ENCODE assay signal across 9 cellular contexts in genomic region chr1:85240174-85240601, GRCh38. TPM values are rescaled to one million over a fixed set of nuclear protein-coding genes. Genes with fewer than 3 reads are reported as not detected.
DNase-seq lines count a peak whose midpoint lies in the region; ATAC-seq and TF ChIP-seq lines count a peak whose summit lies in the region.
"Had no signal": no experiment of that assay in that cellular context is flagged by ENCODE, and none has a peak within 500 bp of the region (broad histone marks: within the 10 kb centered on the region; RNA-seq: fewer than 3 reads in every experiment).

No MANE protein-coding gene starts in this region.

- peaks cover 3% of the 10 kb centered on the region for H3K27me3 ChIP-seq in CD4-positive, CD25-positive, alpha-beta regulatory T cell (ENCODE audit: control insufficient read depth, insufficient read depth, low read length)

- peaks cover 0 to 2% (median 0%) of the 10 kb centered on the region in 7 donors for H3K9me3 Mint-ChIP-seq in CD4-positive, CD25-positive, alpha-beta regulatory T cell

- peak overlapping the region in 1 of 3 donors; percentile 17 for H3K27ac Mint-ChIP-seq in CD4-positive, CD25-positive, alpha-beta regulatory T cell

- peak overlapping the region; percentile 13 for H3K4me3 ChIP-seq in CD4-positive, CD25-positive, alpha-beta regulatory T cell (ENCODE audit: low read depth, low read length)
- H3K4me3 ChIP-seq in OCI-LY7 (ENCODE audit: low read depth, low read length, poor library complexity, severe bottlenecking): no peak overlapping the region

- peak overlapping the region in 1 of 4 donors; percentile 48 for H3K4me3 Mint-ChIP-seq in CD4-positive, CD25-positive, alpha-beta regulatory T cell

- peak in 1 of 2 donors; percentile 66 for ATAC-seq in CD4-positive, CD25-positive, alpha-beta regulatory T cell (ENCODE audit: low read depth in 2 of 2)
- ATAC-seq in GM19351 (IDR thresholded peaks at IDR 0.05; ENCODE audit: unreplicated experiment) (peak; percentile 79), GM21447 (IDR thresholded peaks at IDR 0.05; ENCODE audit: unreplicated experiment) (no peak), HG02938 (IDR thresholded peaks at IDR 0.05; ENCODE audit: unreplicated experiment) (no peak)

- BruUV-seq in OCI-LY7 (replicated peaks; lab: Mats Ljungman, UMichigan): no TSS peak

- no peak for DNase-seq in CD4-positive, CD25-positive, alpha-beta regulatory T cell
- DNase-seq in OCI-LY7 (ENCODE audit: low spot score) (peak; percentile 9), germinal center (ENCODE audit: low spot score) (peak; percentile 9), pons (ENCODE audit: low spot score) (no peak), SIG-M5 treated with dmso at 0.1 percent for 504 hours (lab: John Stamatoyannopoulos, UW; ENCODE audit: unreplicated experiment) (no peak)

- intact Hi-C loops in OCI-LY7 (cut with micrococcal nuclease; ENCODE audit: unreplicated experiment): no loop called here

- peaks cover 18% of the 10 kb centered on the region for H3K27me3 Mint-ChIP-seq in CD4-positive, CD25-positive, alpha-beta regulatory T cell

- TF ChIP-seq CTCF in OCI-LY7 (conservative IDR thresholded peaks at IDR 0.05; ENCODE audit: low read length): peak; percentile 51

- CTCF ChIA-PET in OCI-LY7 (lab: Charles Lee; ENCODE audit: unreplicated experiment): interaction anchor here (1.2 kb wide), 1 partner anchor 20 kb away, joined by 3 read pairs; the partner anchor contains the start of gene C1orf52

- no peaks in the 10 kb centered on the region for H3K4me1 ChIP-seq in CD4-positive, CD25-positive, alpha-beta regulatory T cell (ENCODE audit: control insufficient read depth, insufficient read depth, low read length, poor library complexity, severe bottlenecking)
- H3K4me1 ChIP-seq in OCI-LY7 (ENCODE audit: insufficient read depth, low read length, poor library complexity, severe bottlenecking): no peaks in the 10 kb centered on the region

- no peak overlapping the region for H3K27ac ChIP-seq in CD4-positive, CD25-positive, alpha-beta regulatory T cell (ENCODE audit: insufficient read depth, low read length, poor library complexity, severe bottlenecking)
- H3K27ac ChIP-seq in OCI-LY7 (ENCODE audit: low read depth, low read length, poor library complexity, severe bottlenecking): no peak overlapping the region
- H3K27ac ChIP-seq: HL-60 had no signal

- H3K79me2 ChIP-seq in OCI-LY7 (ENCODE audit: insufficient read depth, low read depth, low read length): no peaks in the 10 kb centered on the region

- H3K9me3 ChIP-seq in CD4-positive, CD25-positive, alpha-beta regulatory T cell (ENCODE audit: control insufficient read depth in 2 of 2, low read length in 2 of 2): no peaks in the 10 kb centered on the region
- H3K9me3 ChIP-seq in OCI-LY7 (ENCODE audit: low read length): no peaks in the 10 kb centered on the region

- POLR2A ChIA-PET in OCI-LY7 (lab: Charles Lee): interaction anchor here (1.1 kb wide), 1 partner anchor 312 kb away, joined by 3 read pairs; no protein-coding TSS in a partner anchor

- no peaks in the 10 kb centered on the region for H3K36me3 Mint-ChIP-seq in CD4-positive, CD25-positive, alpha-beta regulatory T cell

- H3K36me3 ChIP-seq in CD4-positive, CD25-positive, alpha-beta regulatory T cell (ENCODE audit: control insufficient read depth, insufficient read depth, low read length): no peaks in the 10 kb centered on the region
- no peaks in the 10 kb centered on the region for H3K36me3 ChIP-seq in OCI-LY7 (ENCODE audit: insufficient read depth, low read length)

- no peaks in the 10 kb centered on the region for H4K20me1 ChIP-seq in OCI-LY7 (ENCODE audit: insufficient read depth, low read length)

- H3K4me2 ChIP-seq in OCI-LY7 (ENCODE audit: low read length): no peak overlapping the region

- H2AFZ ChIP-seq in OCI-LY7 (ENCODE audit: low read length): peak overlapping the region; percentile 55; the same call in 1 of the 2 replicates

- H3K4me1 Mint-ChIP-seq in CD4-positive, CD25-positive, alpha-beta regulatory T cell: peaks cover 0 to 21% (median 9%) of the 10 kb centered on the region in 4 donors

- no peaks in the 10 kb centered on the region for H3K9me2 ChIP-seq in OCI-LY7 (ENCODE audit: insufficient read depth, low read length)

RNA-seq across cellular contexts. Expression of gene C1orf52, which starts 19.3 kb away (rescaled TPM):
- total RNA-seq in CD4-positive, CD25-positive, alpha-beta regulatory T cell: 55.6 TPM
- polyA plus RNA-seq in CD4-positive, CD25-positive, alpha-beta regulatory T cell: 10 to 100 TPM; 19.7 to 32.6 (median 27.5) TPM
- 35.6 and 55.3 TPM in 2 replicates for total RNA-seq in OCI-LY7 (2014; rRNA removed; shearing (Covaris generic))
- 33.0 and 37.4 TPM in 2 replicates for total RNA-seq in OCI-LY7 (2022)

RNA-seq across cellular contexts. Expression of gene BCL10, which starts 36.2 kb away (rescaled TPM):
- 64.4 TPM for total RNA-seq in CD4-positive, CD25-positive, alpha-beta regulatory T cell
- 10 to 100 TPM; 25.9 to 28.1 (median 27.5) TPM for polyA plus RNA-seq in CD4-positive, CD25-positive, alpha-beta regulatory T cell
- total RNA-seq in OCI-LY7 (2014; rRNA removed; shearing (Covaris generic)): 10.6 and 17.4 TPM in 2 replicates
- 29.0 and 32.5 TPM in 2 replicates for total RNA-seq in OCI-LY7 (2022)

RNA-seq across cellular contexts. Expression of gene SYDE2, which starts 39.4 kb away (rescaled TPM):
- total RNA-seq in CD4-positive, CD25-positive, alpha-beta regulatory T cell: 1.3 TPM
- polyA plus RNA-seq in CD4-positive, CD25-positive, alpha-beta regulatory T cell: 1 to 10 TPM; 1.0 to 4.1 (median 1.8) TPM
- total RNA-seq in OCI-LY7 (2014; rRNA removed; shearing (Covaris generic)): not detected in 2 replicates
- total RNA-seq in OCI-LY7 (2022): not detected in 2 replicates

Comparison
In these comparisons a context has a peak if more than half of its experiments do, and no peak if none do; other contexts are left out.
1. DNase-seq: peak in OCI-LY7 (single experiment) and germinal center (single experiment); none in CD4-positive, CD25-positive, alpha-beta regulatory T cell (0 of 3), pons (single experiment) and SIG-M5 treated with dmso at 0.1 percent for 504 hours (single experiment).